In genomic region chr9:125663127-125663526, GRCh38 we compare ENCODE assay signal across 9 cellular contexts. TPM values are rescaled to one million over a fixed set of nuclear protein-coding genes. Genes with fewer than 3 reads are reported as not detected.
DNase-seq lines count a peak whose midpoint lies in the region; ATAC-seq lines count a peak whose summit lies in the region.
"Had no signal": no experiment of that assay in that cellular context is flagged by ENCODE, and none has a peak within 500 bp of the region (broad histone marks: within the 10 kb centered on the region; RNA-seq: fewer than 3 reads in every experiment).

No MANE protein-coding gene starts in this region.

- no peak overlapping the region for H4K91ac ChIP-seq in mesenchymal stem cell (ENCODE audit: low read length)

- no peaks in the 10 kb centered on the region for H3K9me3 Mint-ChIP-seq in activated naive CD8-positive, alpha-beta T cell treated with anti-CD3 and anti-CD28 coated beads for 36 hours

- H4K8ac ChIP-seq in mesenchymal stem cell (ENCODE audit: low read length), result no peak overlapping the region

- peaks cover 17% of the 10 kb centered on the region for H3K79me1 ChIP-seq in mesenchymal stem cell (replicated peaks; ENCODE audit: low read length, poor library complexity, severe bottlenecking)

- H2AK5ac ChIP-seq in mesenchymal stem cell (ENCODE audit: low read length, severe bottlenecking), result no peak overlapping the region

- intact Hi-C loops in aorta (cut with DNase I), result no loop called here

- H3K36me3 Mint-ChIP-seq in activated naive CD8-positive, alpha-beta T cell treated with anti-CD3 and anti-CD28 coated beads for 36 hours, result peaks cover 26% of the 10 kb centered on the region

- H2BK5ac ChIP-seq in mesenchymal stem cell (ENCODE audit: low read depth, low read length, poor library complexity, severe bottlenecking), result no peak overlapping the region

- H3K23ac ChIP-seq in mesenchymal stem cell (ENCODE audit: low read length in 2 of 2), result no peak overlapping the region

- H3K14ac ChIP-seq in mesenchymal stem cell (ENCODE audit: low read length in 2 of 2), result no peak overlapping the region

- peak overlapping the region; percentile 77 for H3K27ac Mint-ChIP-seq in activated naive CD8-positive, alpha-beta T cell treated with anti-CD3 and anti-CD28 coated beads for 36 hours

- H3K36me3 ChIP-seq in mesenchymal stem cell (ENCODE audit: control insufficient read depth in 1 of 2, insufficient read depth in 2 of 2, low read depth in 1 of 2, low read length in 2 of 2), result peaks cover 3 to 24% of the 10 kb centered on the region in 2 experiments
- no peaks in the 10 kb centered on the region for H3K36me3 ChIP-seq in aorta (ENCODE audit: control insufficient read depth in 1 of 2, insufficient read depth in 2 of 2, low read length in 1 of 2)

- H2BK15ac ChIP-seq in mesenchymal stem cell (ENCODE audit: low read depth, poor library complexity, severe bottlenecking), result no peak overlapping the region

- H3K18ac ChIP-seq in mesenchymal stem cell (ENCODE audit: low read depth in 1 of 2, low read length in 2 of 2), result no peak overlapping the region

- no peak overlapping the region for H3K9ac ChIP-seq in mesenchymal stem cell (ENCODE audit: low read length)

- H3K4me3 ChIP-seq in mesenchymal stem cell (ENCODE audit: insufficient read depth in 1 of 2, low read depth in 1 of 2, low read length in 2 of 2) (no peak overlapping the region), aorta (ENCODE audit: low read length in 2 of 2) (no peak overlapping the region)

- no peaks in the 10 kb centered on the region for H3K9me3 ChIP-seq in mesenchymal stem cell (ENCODE audit: control insufficient read depth, low read length)
- no peaks in the 10 kb centered on the region for H3K9me3 ChIP-seq in aorta (ENCODE audit: control insufficient read depth, low read length)

- no peak overlapping the region for H3K4ac ChIP-seq in mesenchymal stem cell (ENCODE audit: low read depth in 1 of 2, low read length in 2 of 2)

- H2BK12ac ChIP-seq in mesenchymal stem cell (ENCODE audit: low read length in 2 of 2), result no peak overlapping the region

- H3K4me3 Mint-ChIP-seq in activated naive CD8-positive, alpha-beta T cell treated with anti-CD3 and anti-CD28 coated beads for 36 hours, result peak overlapping the region; percentile 53

- H3K27me3 Mint-ChIP-seq in activated naive CD8-positive, alpha-beta T cell treated with anti-CD3 and anti-CD28 coated beads for 36 hours, result no peaks in the 10 kb centered on the region

- DNase-seq in EH (ENCODE audit: low read depth) (peak; percentile 76), LHCN-M2 (ENCODE audit: low read depth) (peak; percentile 68), mesenchymal stem cell (peak; percentile 66), HuH-7.5 (ENCODE audit: low spot score) (no peak), aorta (no peak), NCI-H748 treated with DMSO at 0.1 percent for 48 hours (lab: John Stamatoyannopoulos, UW) (no peak)
- no peak for DNase-seq in activated naive CD8-positive, alpha-beta T cell treated with anti-CD3 and anti-CD28 coated beads for 36 hours
- DNase-seq: NCI-H82 had no signal

- H3K4me1 Mint-ChIP-seq in activated naive CD8-positive, alpha-beta T cell treated with anti-CD3 and anti-CD28 coated beads for 36 hours, result peaks cover 8% of the 10 kb centered on the region

- H3K27ac ChIP-seq in mesenchymal stem cell (ENCODE audit: low read length, poor library complexity, severe bottlenecking) (peak overlapping the region; percentile 22), aorta (ENCODE audit: low read depth in 1 of 2, low read length in 2 of 2) (no peak overlapping the region)

- H2BK120ac ChIP-seq in mesenchymal stem cell (ENCODE audit: low read depth, low read length), result no peak overlapping the region

- no peak overlapping the region for H2AFZ ChIP-seq in mesenchymal stem cell (ENCODE audit: low read depth, low read length)

- under 1% methylated on average over 3 of the region's 3 CpGs for WGBS in mesenchymal stem cell
- 57 to 60% methylated on average over 3 of the region's 3 CpGs for WGBS in aorta, 2 donors

- ATAC-seq in aorta (ENCODE audit: low FRiP score) (no peak), GM19035 (IDR thresholded peaks at IDR 0.05; ENCODE audit: unreplicated experiment) (no peak)

- H3K27me3 ChIP-seq in mesenchymal stem cell (ENCODE audit: control insufficient read depth in 1 of 2, insufficient read depth in 1 of 2, low read length in 2 of 2) (no peaks in the 10 kb centered on the region), aorta (ENCODE audit: control insufficient read depth in 1 of 2, insufficient read depth in 2 of 2, low read length in 1 of 2) (no peaks in the 10 kb centered on the region)

- no peak overlapping the region for H3K4me2 ChIP-seq in mesenchymal stem cell (ENCODE audit: low read length, poor library complexity, severe bottlenecking)

- H3K4me1 ChIP-seq in mesenchymal stem cell (ENCODE audit: control insufficient read depth, insufficient read depth, low read depth, low read length) (no peaks in the 10 kb centered on the region), aorta (ENCODE audit: control insufficient read depth in 1 of 2, insufficient read depth in 2 of 2, low read length in 2 of 2) (no peaks in the 10 kb centered on the region)

RNA-seq across cellular contexts. Expression of gene MAPKAP1, which starts 43.9 kb away (rescaled TPM):
- total RNA-seq in LHCN-M2 (2014; rRNA removed) (146 and 148 TPM in 2 replicates), aorta (10 to 100 TPM; 55.6 to 58.4 TPM)
- 96.6 TPM for polyA plus RNA-seq in LHCN-M2 (2012)
- total RNA-seq in activated naive CD8-positive, alpha-beta T cell treated with anti-CD3 and anti-CD28 coated beads for 36 hours, result 10 to 100 TPM; 91.8 to 92.2 TPM
- polyA plus RNA-seq in mesenchymal stem cell (2013, experiment 1 of 2), result 73.7 TPM
- 78.3 TPM for polyA plus RNA-seq in mesenchymal stem cell (2013, experiment 2 of 2)
- polyA plus RNA-seq in aorta, result 10 to 100 TPM; 32.2 to 56.5 TPM

Comparison
In these comparisons a context has a peak if more than half of its experiments do, and no peak if none do; other contexts are left out.
1. DNase-seq: peak in EH (single experiment), LHCN-M2 (single experiment) and mesenchymal stem cell (single experiment); none in activated naive CD8-positive, alpha-beta T cell treated with anti-CD3 and anti-CD28 coated beads for 36 hours (single experiment), HuH-7.5 (single experiment), aorta (0 of 2) and NCI-H748 treated with DMSO at 0.1 percent for 48 hours (single experiment).